In genomic region chr2:207472343-207473202, GRCh38 we compare ENCODE assay signal across 1 cellular context.
TF ChIP-seq lines count a peak whose summit lies in the region.

No MANE protein-coding gene starts in this region.

TF ChIP-seq in K562, 482 proteins besides CTCF, POLR2A, EP300 and RAD21 (continued from another document):
- TF ChIP-seq, protein P1, sequence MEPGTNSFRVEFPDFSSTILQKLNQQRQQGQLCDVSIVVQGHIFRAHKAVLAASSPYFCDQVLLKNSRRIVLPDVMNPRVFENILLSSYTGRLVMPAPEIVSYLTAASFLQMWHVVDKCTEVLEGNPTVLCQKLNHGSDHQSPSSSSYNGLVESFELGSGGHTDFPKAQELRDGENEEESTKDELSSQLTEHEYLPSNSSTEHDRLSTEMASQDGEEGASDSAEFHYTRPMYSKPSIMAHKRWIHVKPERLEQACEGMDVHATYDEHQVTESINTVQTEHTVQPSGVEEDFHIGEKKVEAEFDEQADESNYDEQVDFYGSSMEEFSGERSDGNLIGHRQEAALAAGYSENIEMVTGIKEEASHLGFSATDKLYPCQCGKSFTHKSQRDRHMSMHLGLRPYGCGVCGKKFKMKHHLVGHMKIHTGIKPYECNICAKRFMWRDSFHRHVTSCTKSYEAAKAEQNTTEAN (CRISPR knock-in tag; IDR thresholded peaks at IDR 0.05): no peak
- TF ChIP-seq ZNF121 (CRISPR knock-in tag; conservative IDR thresholded peaks at IDR 0.05) (no peak), ZNF280B (CRISPR knock-in tag; IDR thresholded peaks at IDR 0.05) (no peak), ZFP30 (CRISPR knock-in tag; IDR thresholded peaks at IDR 0.05; ENCODE audit: borderline replicate concordance) (no peak), RAD51 (IDR thresholded peaks at IDR 0.05; ENCODE audit: borderline replicate concordance, low read depth) (0 out of 2 replicates have a peak, but pooled peaks have one; percentile 22)
- TF ChIP-seq, protein P2, sequence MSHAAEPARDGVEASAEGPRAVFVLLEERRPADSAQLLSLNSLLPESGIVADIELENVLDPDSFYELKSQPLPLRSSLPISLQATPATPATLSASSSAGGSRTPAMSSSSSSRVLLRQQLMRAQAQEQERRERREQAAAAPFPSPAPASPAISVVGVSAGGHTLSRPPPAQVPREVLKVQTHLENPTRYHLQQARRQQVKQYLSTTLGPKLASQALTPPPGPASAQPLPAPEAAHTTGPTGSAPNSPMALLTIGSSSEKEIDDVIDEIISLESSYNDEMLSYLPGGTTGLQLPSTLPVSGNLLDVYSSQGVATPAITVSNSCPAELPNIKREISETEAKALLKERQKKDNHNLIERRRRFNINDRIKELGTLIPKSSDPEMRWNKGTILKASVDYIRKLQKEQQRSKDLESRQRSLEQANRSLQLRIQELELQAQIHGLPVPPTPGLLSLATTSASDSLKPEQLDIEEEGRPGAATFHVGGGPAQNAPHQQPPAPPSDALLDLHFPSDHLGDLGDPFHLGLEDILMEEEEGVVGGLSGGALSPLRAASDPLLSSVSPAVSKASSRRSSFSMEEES (CRISPR knock-in tag; IDR thresholded peaks at IDR 0.05): peak; percentile 66
